ENCODE assay signal across 14 cellular contexts in genomic region chr15:96042734-96043224, GRCh38.
A peak's percentile ranks its signal among the peaks of the same experiment; 100 is the strongest.
DNase-seq lines count a peak whose midpoint lies in the region; ATAC-seq, FAIRE-seq and TF ChIP-seq lines count a peak whose summit lies in the region.
"Had no signal": no experiment of that assay in that cellular context is flagged by ENCODE, and none has a peak within 500 bp of the region (broad histone marks: within the 10 kb centered on the region; RNA-seq: fewer than 3 reads in every experiment).

No MANE protein-coding gene starts in this region.

- no peaks in the 10 kb centered on the region for H3K36me3 Mint-ChIP-seq in activated B cell treated with CpG ODN at 0.5 μM for 24 hours (ENCODE audit: low read depth)
- H3K36me3 Mint-ChIP-seq: CD4-positive, alpha-beta memory T cell had no signal

- peaks cover 1% of the 10 kb centered on the region for H3K27me3 Mint-ChIP-seq in activated B cell treated with CpG ODN at 0.5 μM for 24 hours

- intact Hi-C loops in activated B cell treated with CpG ODN at 0.5 μM for 24 hours (cut with micrococcal nuclease): no loop called here

- WGBS in suprapubic skin: 48% methylated on average over 8 of the region's 8 CpGs

- DNase-seq in GM18507 (ENCODE audit: extremely low spot score, insufficient read length, low read depth) (no peak), activated B cell treated with CpG ODN at 0.5 μM for 24 hours (no peak), suprapubic skin (ENCODE audit: low spot score in 2 of 2) (no peak), SW 1271 (lab: John Stamatoyannopoulos, UW) (no peak), occipital lobe (lab: John Stamatoyannopoulos, UW) (no peak)
- no peak for DNase-seq in stimulated activated CD4-positive, alpha-beta T cell treated with anti-CD3 and anti-CD28 coated beads, Interleukin-4, amount 100 ng/mL, for 4 hours
- DNase-seq: CD4-positive, alpha-beta memory T cell; dorsolateral prefrontal cortex; GM23248; islet precursor cell; NCI-H2081; psoas muscle had no signal

- H3K27me3 ChIP-seq in suprapubic skin: no peaks in the 10 kb centered on the region

- no peaks in the 10 kb centered on the region for H3K9me3 ChIP-seq in suprapubic skin
- H3K9me3 ChIP-seq: psoas muscle had no signal

- H3K36me3 ChIP-seq in suprapubic skin: no peaks in the 10 kb centered on the region

- no peak overlapping the region for H3K4me3 Mint-ChIP-seq in activated B cell treated with CpG ODN at 0.5 μM for 24 hours
- H3K4me3 Mint-ChIP-seq: CD4-positive, alpha-beta memory T cell had no signal

- peaks cover 8% of the 10 kb centered on the region for H3K4me1 ChIP-seq in suprapubic skin

- no peak overlapping the region for H3K27ac Mint-ChIP-seq in activated B cell treated with CpG ODN at 0.5 μM for 24 hours
- H3K27ac Mint-ChIP-seq: CD4-positive, alpha-beta memory T cell had no signal

- TF ChIP-seq EP300 in suprapubic skin (IDR thresholded peaks at IDR 0.05): no peak

- no peak overlapping the region for H3K27ac ChIP-seq in suprapubic skin
- H3K27ac ChIP-seq: dorsolateral prefrontal cortex, GM23248, psoas muscle had no signal

- no peak for TF ChIP-seq POLR2A in suprapubic skin (IDR thresholded peaks at IDR 0.05)

- no peak overlapping the region for H3K4me3 ChIP-seq in suprapubic skin
- H3K4me3 ChIP-seq: dorsolateral prefrontal cortex, GM23248, psoas muscle had no signal

- H3K4me1 Mint-ChIP-seq in activated B cell treated with CpG ODN at 0.5 μM for 24 hours: peaks cover 4% of the 10 kb centered on the region

- FAIRE-seq in GM18507 (lab: Jason Lieb, UNC): peak; percentile 29

- peak; percentile 87 for ATAC-seq in GM21529 (IDR thresholded peaks at IDR 0.05; ENCODE audit: unreplicated experiment)
- peak; percentile 88 for ATAC-seq in HG03354 (IDR thresholded peaks at IDR 0.05; ENCODE audit: poor library complexity, severe bottlenecking, unreplicated experiment)
- peak; percentile 37 for ATAC-seq in activated B cell treated with CpG ODN at 0.5 μM for 24 hours (ENCODE audit: low read depth)
- ATAC-seq: psoas muscle had no signal

- POLR2A ChIA-PET in activated B cell treated with CpG ODN at 0.5 μM for 24 hours (lab: Charles Lee): no interaction called here

- CTCF ChIA-PET in activated B cell treated with CpG ODN at 0.5 μM for 24 hours (lab: Charles Lee): no interaction called here

- TF ChIP-seq CTCF in activated B cell treated with CpG ODN at 0.5 μM for 24 hours (IDR thresholded peaks at IDR 0.05): no peak
- no peak for TF ChIP-seq CTCF in suprapubic skin (IDR thresholded peaks at IDR 0.05)

- H3K9me3 Mint-ChIP-seq in activated B cell treated with CpG ODN at 0.5 μM for 24 hours: peaks cover 5% of the 10 kb centered on the region

Comparison
In these comparisons a context has a peak if more than half of its experiments do, and no peak if none do; other contexts are left out.
1. ATAC-seq: peak in every context shown above with its lines; median percentile 88 in HG03354; 87 in GM21529; 37 in activated B cell treated with CpG ODN at 0.5 μM for 24 hours.